2 cellular contexts compared by ENCODE assay signal in the genomic region with DNA sequence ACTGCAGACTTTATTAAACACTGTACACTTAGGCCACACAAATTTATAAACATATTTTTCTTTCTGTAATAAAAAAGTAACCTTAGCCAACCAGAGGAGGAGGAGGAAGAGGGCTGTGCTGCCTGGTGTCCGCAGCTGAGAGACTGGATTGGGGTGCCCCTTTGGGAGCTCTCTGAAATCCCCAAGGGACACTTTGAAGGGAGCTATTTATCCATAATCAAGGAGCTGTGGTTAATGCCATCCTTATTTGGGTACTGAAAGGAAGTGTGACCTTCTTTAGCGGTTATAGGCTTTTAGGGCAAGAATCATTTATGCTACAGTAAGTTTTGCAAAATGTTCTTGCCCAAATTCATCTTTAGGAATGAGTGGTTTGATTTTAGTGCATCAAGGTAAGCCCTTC.
TF ChIP-seq lines count a peak whose summit lies in the region.

No MANE protein-coding gene starts in this region.

TF ChIP-seq in IMR-90, 13 proteins besides CTCF, POLR2A, EP300 and RAD21:
- TF ChIP-seq USF2 (IDR thresholded peaks at IDR 0.05; ENCODE audit: low read depth, low read length) (no peak), NFE2L2 (IDR thresholded peaks at IDR 0.05; ENCODE audit: low read depth, low read length) (no peak), CHD1 (IDR thresholded peaks at IDR 0.05; ENCODE audit: low read depth, low read length) (no peak), MXI1 (IDR thresholded peaks at IDR 0.05; ENCODE audit: borderline replicate concordance, low read depth, low read length) (no peak), MAZ (IDR thresholded peaks at IDR 0.05; ENCODE audit: borderline replicate concordance, low read depth, low read length) (no peak), ELK1 (IDR thresholded peaks at IDR 0.05; ENCODE audit: borderline replicate concordance, low read depth, low read length) (no peak), MAFK (IDR thresholded peaks at IDR 0.05; ENCODE audit: low read depth, low read length) (no peak), BHLHE40 (IDR thresholded peaks at IDR 0.05; ENCODE audit: low read depth, low read length) (no peak), FOS (IDR thresholded peaks at IDR 0.05; ENCODE audit: low read depth, low read length) (no peak), RFX5 (IDR thresholded peaks at IDR 0.05; ENCODE audit: low read depth, low read length) (no peak), SMC3 (IDR thresholded peaks at IDR 0.05; ENCODE audit: low read depth, low read length) (no peak), CEBPB (IDR thresholded peaks at IDR 0.05; ENCODE audit: low read depth, low read length) (no peak)

TF ChIP-seq in GM12878, 131 proteins besides CTCF, POLR2A, EP300 and RAD21:
- 0 out of 2 replicates have a peak, but pooled peaks have one; percentile 28 for TF ChIP-seq IKZF1 (conservative IDR thresholded peaks at IDR 0.05)
- TF ChIP-seq ZBTB33 (IDR thresholded peaks at IDR 0.05), result no peak
- 0 out of 2 replicates have a peak, but pooled peaks have one; percentile 23 for TF ChIP-seq NR2F1 (conservative IDR thresholded peaks at IDR 0.05)
